In the genomic region with DNA sequence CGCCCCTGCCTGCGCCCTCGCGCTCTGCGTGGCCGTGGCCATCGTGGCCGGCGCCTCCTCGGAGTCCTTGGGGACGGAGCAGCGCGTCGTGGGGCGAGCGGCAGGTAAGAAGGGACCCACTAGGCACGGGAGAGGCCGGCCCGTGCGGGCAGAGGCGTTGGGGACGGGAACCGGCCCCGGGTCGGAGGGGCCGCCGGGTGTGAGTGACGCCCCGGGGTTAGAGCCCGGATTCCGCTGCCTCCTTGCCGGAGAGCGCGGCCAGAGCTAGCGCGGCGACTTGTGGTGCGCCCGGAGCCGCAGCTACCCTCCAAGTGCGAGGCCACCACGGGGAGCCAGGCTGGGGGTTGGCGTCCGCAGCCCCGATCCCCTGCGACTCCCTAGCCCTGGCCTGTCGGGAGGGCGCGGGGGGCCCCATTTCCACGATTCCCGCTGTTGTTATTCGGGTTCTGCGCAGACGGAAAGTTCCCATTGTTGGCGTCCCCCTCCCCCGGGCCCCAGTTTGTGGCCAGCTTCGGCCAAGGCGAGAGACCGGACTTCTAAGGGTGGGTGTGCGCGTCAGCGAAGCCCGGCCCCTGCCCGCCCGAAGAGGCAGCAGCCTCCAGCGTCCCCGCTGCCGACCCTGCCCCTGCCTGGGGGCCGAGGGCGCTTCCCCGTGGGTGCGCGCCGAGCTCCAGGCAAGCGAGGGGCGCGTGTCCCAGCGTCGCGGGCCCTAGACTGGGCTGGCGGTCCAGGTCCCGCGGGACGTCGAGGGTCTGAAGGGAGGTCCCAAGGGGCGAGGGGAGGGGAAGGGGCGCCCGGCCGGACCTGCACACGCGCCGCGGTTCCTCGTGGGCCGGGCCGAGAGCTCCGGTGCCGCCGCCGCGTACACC, we compare ENCODE assay signal across 8 cellular contexts. TPM values are rescaled to one million over a fixed set of nuclear protein-coding genes. Genes with fewer than 3 reads are reported as not detected.
DNase-seq lines count a peak whose midpoint lies in the region; ATAC-seq and TF ChIP-seq lines count a peak whose summit lies in the region.

No MANE protein-coding gene starts in this region.

- no peaks in the 10 kb centered on the region for H3K9me3 ChIP-seq in CD4-positive, alpha-beta T cell (ENCODE audit: control insufficient read depth, low read length)
- no peaks in the 10 kb centered on the region for H3K9me3 ChIP-seq in effector memory CD4-positive, alpha-beta T cell (ENCODE audit: control insufficient read depth, low read length)
- no peaks in the 10 kb centered on the region for H3K9me3 ChIP-seq in neuron (ENCODE audit: low read length)

- H2AFZ ChIP-seq in neuron (ENCODE audit: low read depth, low read length) = no peak overlapping the region

- peak overlapping the region; percentile 48 for H3K4me3 ChIP-seq in effector memory CD4-positive, alpha-beta T cell (ENCODE audit: insufficient read depth, low read depth, low read length, poor library complexity, severe bottlenecking)
- peak overlapping the region; percentile 90 for H3K4me3 ChIP-seq in neuron (ENCODE audit: low read length)

- H3K27me3 ChIP-seq in CD4-positive, alpha-beta T cell (ENCODE audit: control insufficient read depth, insufficient read depth, low read length) = peaks cover 37% of the 10 kb centered on the region
- peaks cover 30% of the 10 kb centered on the region for H3K27me3 ChIP-seq in effector memory CD4-positive, alpha-beta T cell (replicated peaks; ENCODE audit: control insufficient read depth, insufficient read depth, low read length, poor library complexity, severe bottlenecking)
- H3K27me3 ChIP-seq in neuron (ENCODE audit: insufficient read depth, low read length) = peaks cover 3% of the 10 kb centered on the region

- peak overlapping the region; percentile 30 for H3K4me3 Mint-ChIP-seq in CD4-positive, alpha-beta T cell

- H3K27ac ChIP-seq in CD4-positive, alpha-beta T cell (ENCODE audit: low read depth, low read length) = no peak overlapping the region
- no peak overlapping the region for H3K27ac ChIP-seq in effector memory CD4-positive, alpha-beta T cell (ENCODE audit: insufficient read depth, low read length, poor library complexity, severe bottlenecking)

- CTCF ChIA-PET in CD4-positive, alpha-beta T cell (lab: Charles Lee) = no interaction called here

- in situ Hi-C loops in KBM-7 (cut with MboI; ENCODE audit: low pct_unique_long_range_greater_than_20kb, low sequenced_read_pairs) = no loop called here

- no peaks in the 10 kb centered on the region for H3K9me3 Mint-ChIP-seq in CD4-positive, alpha-beta T cell

- no peak for ATAC-seq in CD4-positive, alpha-beta T cell (ENCODE audit: poor library complexity)
- ATAC-seq in HG03159 (IDR thresholded peaks at IDR 0.05; ENCODE audit: unreplicated experiment) = no peak
- no peak for ATAC-seq in GM21786 (IDR thresholded peaks at IDR 0.05; ENCODE audit: unreplicated experiment)

- peaks cover 30% of the 10 kb centered on the region for H3K27me3 Mint-ChIP-seq in CD4-positive, alpha-beta T cell

- H3K27ac Mint-ChIP-seq in CD4-positive, alpha-beta T cell = no peak overlapping the region

- H3K4me1 ChIP-seq in effector memory CD4-positive, alpha-beta T cell (ENCODE audit: control insufficient read depth, insufficient read depth, low read length, poor library complexity, severe bottlenecking) = peaks cover 16% of the 10 kb centered on the region
- peaks cover 28% of the 10 kb centered on the region for H3K4me1 ChIP-seq in neuron (ENCODE audit: insufficient read depth, low read length)

- no peak for DNase-seq in CD4-positive, alpha-beta T cell
- DNase-seq in KBM-7 = peak; percentile 24
- DNase-seq in effector memory CD4-positive, alpha-beta T cell = no peak
- no peak for DNase-seq in posterior cingulate gyrus
- no peak for DNase-seq in kidney tubule cell (ENCODE audit: low spot score)

- no peak for TF ChIP-seq CTCF in CD4-positive, alpha-beta T cell (IDR thresholded peaks at IDR 0.05)

- POLR2A ChIA-PET in CD4-positive, alpha-beta T cell (lab: Charles Lee) = no interaction called here

- no peaks in the 10 kb centered on the region for H3K4me1 Mint-ChIP-seq in CD4-positive, alpha-beta T cell (ENCODE audit: low read depth)

- intact Hi-C loops in CD4-positive, alpha-beta T cell (cut with DNase I, micrococcal nuclease) = no loop called here
- intact Hi-C loops in posterior cingulate gyrus (cut with DNase I) = no loop called here

- H3K36me3 ChIP-seq in effector memory CD4-positive, alpha-beta T cell (ENCODE audit: control insufficient read depth, insufficient read depth, low read length) = no peaks in the 10 kb centered on the region
- H3K36me3 ChIP-seq in neuron (ENCODE audit: insufficient read depth, low read length) = peaks cover 15% of the 10 kb centered on the region

- no peaks in the 10 kb centered on the region for H3K36me3 Mint-ChIP-seq in CD4-positive, alpha-beta T cell (ENCODE audit: low read depth)

RNA-seq across cellular contexts. Expression of gene FGFR3, which starts 1.1 kb away (rescaled TPM):
- under 1 TPM in 1 of 2 experiments, not detected in 1; 0.33 TPM for total RNA-seq in CD4-positive, alpha-beta T cell
